ENCODE assay signal across 16 cellular contexts in the genomic region with DNA sequence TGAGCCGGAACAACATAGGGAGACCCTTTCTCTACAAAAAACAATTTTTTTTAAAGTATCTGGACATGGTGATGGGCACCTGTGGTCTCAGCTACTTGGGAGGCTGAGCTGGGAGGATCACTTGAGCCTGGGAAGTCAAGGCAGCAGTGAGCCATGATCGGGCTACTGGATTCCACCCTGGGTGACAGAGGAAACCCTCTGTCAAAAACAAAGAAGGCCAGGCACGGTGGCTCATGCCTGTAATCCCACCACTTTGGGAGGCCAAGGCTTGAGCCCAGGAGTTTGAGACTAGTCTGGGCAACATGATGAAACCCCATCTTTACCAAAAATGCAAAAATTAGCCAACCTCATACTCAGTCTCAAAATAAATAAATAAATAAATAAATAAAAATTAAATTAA. TPM values are rescaled to one million over a fixed set of nuclear protein-coding genes. Genes with fewer than 3 reads are reported as not detected.
DNase-seq lines count a peak whose midpoint lies in the region; TF ChIP-seq lines count a peak whose summit lies in the region.
"Had no signal": no experiment of that assay in that cellular context is flagged by ENCODE, and none has a peak within 500 bp of the region (broad histone marks: within the 10 kb centered on the region; RNA-seq: fewer than 3 reads in every experiment).

No MANE protein-coding gene starts in this region.

- no peaks in the 10 kb centered on the region for H4K20me1 ChIP-seq in BLaER1
- H4K20me1 ChIP-seq in H9 (ENCODE audit: control insufficient read depth, insufficient read depth, insufficient read length) = no peaks in the 10 kb centered on the region

- H2BK20ac ChIP-seq in H9 (ENCODE audit: low read depth, low read length, poor library complexity, severe bottlenecking) = no peak overlapping the region

- no peaks in the 10 kb centered on the region for H3K36me3 ChIP-seq in BLaER1

- H3K18ac ChIP-seq in H9 (ENCODE audit: insufficient read length, low read depth, low read length) = no peak overlapping the region

- no peaks in the 10 kb centered on the region for H3K9me3 Mint-ChIP-seq in H9
- H3K9me3 Mint-ChIP-seq: CD4-positive, alpha-beta T cell; CD8-positive, alpha-beta T cell had no signal

- no peak overlapping the region for H4K8ac ChIP-seq in H9 (replicated peaks; ENCODE audit: insufficient read length, low read depth, low read length)

- no peak overlapping the region for H2BK120ac ChIP-seq in H9 (ENCODE audit: low read depth, low read length, poor library complexity, severe bottlenecking)

- no peak overlapping the region for H3K56ac ChIP-seq in H9 (ENCODE audit: insufficient read length, low read depth, low read length)

- H3K4me1 Mint-ChIP-seq in H9 = no peaks in the 10 kb centered on the region
- H3K4me1 Mint-ChIP-seq: B cell had no signal

- no peak overlapping the region for H4K91ac ChIP-seq in H9 (ENCODE audit: insufficient read length, low read depth, low read length)

- no peak overlapping the region for H3K4ac ChIP-seq in H9 (ENCODE audit: low read depth, low read length)

- no peak overlapping the region for H2BK5ac ChIP-seq in H9 (ENCODE audit: insufficient read length, low read length)

- no peaks in the 10 kb centered on the region for H3K79me1 ChIP-seq in H9 (ENCODE audit: insufficient read depth, low read depth, low read length, poor library complexity, severe bottlenecking)

- no peaks in the 10 kb centered on the region for H3K79me2 ChIP-seq in H9 (ENCODE audit: insufficient read depth, low read length)

- H3K4me3 Mint-ChIP-seq in H9 = no peak overlapping the region
- H3K4me3 Mint-ChIP-seq: B cell; CD4-positive, alpha-beta T cell; CD8-positive, alpha-beta T cell had no signal

- H3K9ac ChIP-seq in BLaER1 (no peak overlapping the region), H9 (ENCODE audit: extremely low read depth, insufficient read length, low read length) (no peak overlapping the region)

- no peaks in the 10 kb centered on the region for H3K23me2 ChIP-seq in H9 (ENCODE audit: insufficient read length, low read depth, low read length, poor library complexity, severe bottlenecking)

- DNase-seq in H9 = peak; percentile 4
- peak; percentile 74 for DNase-seq in mesenteric fat pad (ENCODE audit: low spot score)
- no peak for DNase-seq in coronary artery (ENCODE audit: low spot score)
- no peak for DNase-seq in medulla oblongata (ENCODE audit: extremely low spot score)
- DNase-seq: AML-193; Caco-2; Calu3; CD4-positive, alpha-beta T cell; CD8-positive, alpha-beta T cell; DMS79 treated with DMSO at 0.1 percent for 48 hours; GF-D8 had no signal

- no peak overlapping the region for H3K23ac ChIP-seq in H9 (ENCODE audit: insufficient read length, low read depth, low read length)

- no peak overlapping the region for H2AFZ ChIP-seq in H9 (ENCODE audit: low read length)

- peaks cover 6% of the 10 kb centered on the region for H3K27me3 Mint-ChIP-seq in H9 (ENCODE audit: low read depth)
- H3K27me3 Mint-ChIP-seq: CD4-positive, alpha-beta T cell had no signal

- H3K4me3 ChIP-seq in BLaER1 (no peak overlapping the region), coronary artery (no peak overlapping the region)
- H3K4me3 ChIP-seq: A549 had no signal

- H2AK5ac ChIP-seq in H9 (ENCODE audit: insufficient read length, low read length) = no peak overlapping the region

- TF ChIP-seq CTCF in H9 (conservative IDR thresholded peaks at IDR 0.05) (no peak), coronary artery (IDR thresholded peaks at IDR 0.05) (no peak)

- no peaks in the 10 kb centered on the region for H3K36me3 Mint-ChIP-seq in H9 (ENCODE audit: insufficient read depth in 1 of 3, low read depth in 3 of 3)
- H3K36me3 Mint-ChIP-seq: CD8-positive, alpha-beta T cell had no signal

- no peak overlapping the region for H4K5ac ChIP-seq in H9 (ENCODE audit: insufficient read length, low read depth, low read length)

- no peak overlapping the region for H3K14ac ChIP-seq in H9 (ENCODE audit: insufficient read depth, low read length)

- H3K4me2 ChIP-seq in BLaER1 (peak overlapping the region; percentile 81), H9 (ENCODE audit: insufficient read depth, insufficient read length, low read length) (no peak overlapping the region)
- H3K4me2 ChIP-seq: A549 had no signal

- H3T11ph ChIP-seq in H9 (ENCODE audit: low read length) = no peak overlapping the region

- H3K27me3 ChIP-seq in BLaER1 (no peaks in the 10 kb centered on the region), H9 (ENCODE audit: insufficient read depth, low read length) (no peaks in the 10 kb centered on the region; the same call in 1 of the 2 replicates)

- H2BK15ac ChIP-seq in H9 (ENCODE audit: low read depth, low read length) = no peak overlapping the region

- H3K4me1 ChIP-seq in BLaER1 (peaks cover 30% of the 10 kb centered on the region), H9 (ENCODE audit: insufficient read depth, low read length) (no peaks in the 10 kb centered on the region)
- H3K4me1 ChIP-seq: A549, Caco-2 had no signal

- no peak overlapping the region for H3K27ac ChIP-seq in BLaER1
- no peak overlapping the region for H3K27ac ChIP-seq in H9 (ENCODE audit: insufficient read length, low read depth, low read length)
- no peak overlapping the region for H3K27ac ChIP-seq in coronary artery
- H3K27ac ChIP-seq: 22Rv1, A549, C4-2B had no signal

- H3K9me3 ChIP-seq in BLaER1 (no peaks in the 10 kb centered on the region), H9 (ENCODE audit: control insufficient read depth, low read depth, low read length) (no peaks in the 10 kb centered on the region)
- H3K9me3 ChIP-seq: A549, Caco-2 had no signal

- H3K27ac Mint-ChIP-seq in H9 = no peak overlapping the region
- H3K27ac Mint-ChIP-seq: B cell; CD4-positive, alpha-beta T cell; CD8-positive, alpha-beta T cell had no signal

- WGBS in H9 (ENCODE audit: extremely low coverage, insufficient read length, low lambda C conversion rate) = no CpG with 5 or more reads among the region's 3 CpGs

- H2BK12ac ChIP-seq in H9 (ENCODE audit: insufficient read length, low read depth, low read length) = no peak overlapping the region

RNA-seq across cellular contexts. Expression of a gene that starts 19.9 kb away (rescaled TPM):
- 3.5 and 3.8 TPM in 2 replicates for total RNA-seq in H9 (2021)
- 90.8 TPM for total RNA-seq in mesenteric fat pad

RNA-seq across cellular contexts. Expression of a gene that starts 47.0 kb away (rescaled TPM):
- total RNA-seq in H9 (2021) (0.35 and 0.39 TPM in 2 replicates), mesenteric fat pad (0.22 TPM)

Comparison
In these comparisons a context has a peak if more than half of its experiments do, and no peak if none do; other contexts are left out.
1. DNase-seq: peak in H9 (single experiment) and mesenteric fat pad (single experiment); none in coronary artery (single experiment) and medulla oblongata (single experiment).
2. RNA of a gene that starts 19.9 kb away (total RNA-seq): 90.8 TPM in mesenteric fat pad (single experiment); 3.5 to 3.8 TPM in H9; every median in the first group is over 10 times any median in the second.